In the genomic region with DNA sequence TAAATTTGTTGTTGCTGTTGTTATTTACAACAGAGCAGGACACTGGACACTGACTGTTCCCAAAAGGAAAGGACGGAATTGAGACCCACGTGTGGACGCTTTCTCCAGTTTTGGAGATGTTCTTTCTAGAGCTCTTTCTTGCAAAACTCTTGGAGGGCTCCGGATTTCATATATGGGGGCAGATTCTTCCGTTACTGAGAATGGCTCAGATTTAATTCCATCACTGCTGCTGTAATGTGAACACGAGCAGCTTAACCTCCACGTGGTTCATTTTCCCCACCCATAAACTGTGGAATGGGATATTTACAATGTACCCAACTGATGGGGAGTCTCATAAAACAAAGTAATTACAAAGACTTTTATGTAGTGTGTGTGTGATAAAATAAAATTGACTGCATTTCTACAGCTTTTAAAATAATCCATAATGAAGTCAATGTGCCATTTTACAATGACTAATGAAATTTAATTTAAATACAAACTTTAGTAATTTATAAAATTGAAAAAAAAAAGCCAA, we compare ENCODE assay signal across 19 cellular contexts. TPM values are rescaled to one million over a fixed set of nuclear protein-coding genes. Genes with fewer than 3 reads are reported as not detected.
A peak's percentile ranks its signal among the peaks of the same experiment; 100 is the strongest.
DNase-seq lines count a peak whose midpoint lies in the region; ATAC-seq, FAIRE-seq and TF ChIP-seq lines count a peak whose summit lies in the region.
"Had no signal": no experiment of that assay in that cellular context is flagged by ENCODE, and none has a peak within 500 bp of the region (broad histone marks: within the 10 kb centered on the region; RNA-seq: fewer than 3 reads in every experiment).

No MANE protein-coding gene starts in this region.

- WGBS in prostate gland, result 44% methylated on average over 7 of the region's 7 CpGs

- H3K9me3 ChIP-seq in HEK293 (ENCODE audit: control insufficient read depth, insufficient read depth, low read depth, low read length) (no peaks in the 10 kb centered on the region), prostate gland (no peaks in the 10 kb centered on the region), T-helper 17 cell (ENCODE audit: control insufficient read depth, low read length, poor library complexity, severe bottlenecking) (no peaks in the 10 kb centered on the region)

- H3K36me3 ChIP-seq in HEK293 (ENCODE audit: control insufficient read depth in 2 of 2, insufficient read depth in 1 of 2, low read length in 2 of 2) (no peaks in the 10 kb centered on the region), prostate gland (no peaks in the 10 kb centered on the region)

- peaks cover 19% of the 10 kb centered on the region for H3K36me3 Mint-ChIP-seq in nephron progenitor cell (ENCODE audit: low read depth)
- H3K36me3 Mint-ChIP-seq in T-helper 17 cell (ENCODE audit: low read depth), result peaks cover 3% of the 10 kb centered on the region

- peaks cover 4% of the 10 kb centered on the region for H3K27me3 Mint-ChIP-seq in nephron progenitor cell (ENCODE audit: low read depth, poor library complexity)
- peaks cover 61% of the 10 kb centered on the region for H3K27me3 Mint-ChIP-seq in T-helper 17 cell

- intact Hi-C loops in prostate gland (cut with DNase I), result no loop called here

- ATAC-seq in T-helper 17 cell (no peak), HG03045 (IDR thresholded peaks at IDR 0.05; ENCODE audit: unreplicated experiment) (no peak)

- no peak for TF ChIP-seq CTCF in HEK293 (tag by site-specific recombination; IDR thresholded peaks at IDR 0.05)
- no peak for TF ChIP-seq CTCF in VCaP (conservative IDR thresholded peaks at IDR 0.05)
- TF ChIP-seq CTCF in nephron progenitor cell (IDR thresholded peaks at IDR 0.05), result no peak
- no peak for TF ChIP-seq CTCF in prostate gland (IDR thresholded peaks at IDR 0.05)

- H3K27me3 ChIP-seq in prostate gland (replicated peaks; ENCODE audit: insufficient read depth), result no peaks in the 10 kb centered on the region

- H3K4me1 ChIP-seq in HEK293 (ENCODE audit: control insufficient read depth, insufficient read depth, low read length), result peaks cover 3% of the 10 kb centered on the region; the same call in 1 of the 2 replicates
- H3K4me1 ChIP-seq in prostate gland (replicated peaks), result no peaks in the 10 kb centered on the region

- no peak overlapping the region for H3K4me3 ChIP-seq in HEK293 (ENCODE audit: low read depth, low read length)
- H3K4me3 ChIP-seq in prostate gland, result no peak overlapping the region

- peak overlapping the region; percentile 23 for H3K4me3 Mint-ChIP-seq in nephron progenitor cell
- H3K4me3 Mint-ChIP-seq in T-helper 17 cell, result no peak overlapping the region
- H3K4me3 Mint-ChIP-seq: B cell; CD4-positive, alpha-beta T cell; HFFc6 had no signal

- FAIRE-seq in endometrium (lab: Jason Lieb, UNC), result peak; percentile 66
- FAIRE-seq: A204.1, G401.6, GM19239 had no signal

- POLR2A ChIA-PET in HEK293 (lab: Yijun Ruan, JAX), result no interaction called here

- H3K4me1 Mint-ChIP-seq in nephron progenitor cell (peaks cover 65% of the 10 kb centered on the region), T-helper 17 cell (no peaks in the 10 kb centered on the region)
- H3K4me1 Mint-ChIP-seq: B cell had no signal

- DNase-seq in nephron progenitor cell, result no peak
- no peak for DNase-seq in prostate gland (ENCODE audit: low spot score)
- DNase-seq in T-helper 17 cell, result no peak
- no peak for DNase-seq in COR-L47 (lab: John Stamatoyannopoulos, UW)
- DNase-seq: C1 segment of cervical spinal cord; CD4-positive, alpha-beta T cell; DMS79; H7; HFFc6; IMR-90; KG1 had no signal

- TF ChIP-seq POLR2A in prostate gland (IDR thresholded peaks at IDR 0.05), result no peak

- H3K27ac ChIP-seq in HEK293 (ENCODE audit: extremely low read depth, low read depth, low read length), result no peak overlapping the region
- peak overlapping the region; percentile 90 for H3K27ac ChIP-seq in VCaP
- no peak overlapping the region for H3K27ac ChIP-seq in prostate gland

- CTCF ChIA-PET in HEK293 (lab: Yijun Ruan, JAX), result interaction anchor here (0.6 to 1.6 kb wide), 3 partner anchors 10 to 174 kb away, joined by 3 to 6 read pairs (median 3); no protein-coding TSS in a partner anchor

- H3K27ac Mint-ChIP-seq in nephron progenitor cell, result peak overlapping the region; percentile 52
- no peak overlapping the region for H3K27ac Mint-ChIP-seq in T-helper 17 cell
- H3K27ac Mint-ChIP-seq: B cell; CD4-positive, alpha-beta T cell; HFFc6 had no signal

- peaks cover 29% of the 10 kb centered on the region for H3K9me3 Mint-ChIP-seq in nephron progenitor cell
- H3K9me3 Mint-ChIP-seq: CD4-positive, alpha-beta T cell; HFFc6 had no signal

TF ChIP-seq in HEK293, 187 proteins besides CTCF, POLR2A, EP300 and RAD21 (continues in another document):
- TF ChIP-seq, protein P1, sequence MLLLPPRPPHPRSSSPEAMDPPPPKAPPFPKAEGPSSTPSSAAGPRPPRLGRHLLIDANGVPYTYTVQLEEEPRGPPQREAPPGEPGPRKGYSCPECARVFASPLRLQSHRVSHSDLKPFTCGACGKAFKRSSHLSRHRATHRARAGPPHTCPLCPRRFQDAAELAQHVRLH (tag by site-specific recombination; IDR thresholded peaks at IDR 0.05), result peak; percentile 85
- TF ChIP-seq FEZF1 (tag by site-specific recombination; IDR thresholded peaks at IDR 0.05), result peak; percentile 87
- TF ChIP-seq RBAK (tag by site-specific recombination; IDR thresholded peaks at IDR 0.05), result no peak
- no peak for TF ChIP-seq ZNF747 (tag by site-specific recombination; IDR thresholded peaks at IDR 0.05)
- TF ChIP-seq ZNF202 (tag by site-specific recombination; IDR thresholded peaks at IDR 0.05; ENCODE audit: borderline replicate concordance), result no peak
- TF ChIP-seq ZNF10 (tag by site-specific recombination; IDR thresholded peaks at IDR 0.05), result 0 out of 2 replicates have a peak, but pooled peaks have one; percentile 39
- TF ChIP-seq, protein P2, sequence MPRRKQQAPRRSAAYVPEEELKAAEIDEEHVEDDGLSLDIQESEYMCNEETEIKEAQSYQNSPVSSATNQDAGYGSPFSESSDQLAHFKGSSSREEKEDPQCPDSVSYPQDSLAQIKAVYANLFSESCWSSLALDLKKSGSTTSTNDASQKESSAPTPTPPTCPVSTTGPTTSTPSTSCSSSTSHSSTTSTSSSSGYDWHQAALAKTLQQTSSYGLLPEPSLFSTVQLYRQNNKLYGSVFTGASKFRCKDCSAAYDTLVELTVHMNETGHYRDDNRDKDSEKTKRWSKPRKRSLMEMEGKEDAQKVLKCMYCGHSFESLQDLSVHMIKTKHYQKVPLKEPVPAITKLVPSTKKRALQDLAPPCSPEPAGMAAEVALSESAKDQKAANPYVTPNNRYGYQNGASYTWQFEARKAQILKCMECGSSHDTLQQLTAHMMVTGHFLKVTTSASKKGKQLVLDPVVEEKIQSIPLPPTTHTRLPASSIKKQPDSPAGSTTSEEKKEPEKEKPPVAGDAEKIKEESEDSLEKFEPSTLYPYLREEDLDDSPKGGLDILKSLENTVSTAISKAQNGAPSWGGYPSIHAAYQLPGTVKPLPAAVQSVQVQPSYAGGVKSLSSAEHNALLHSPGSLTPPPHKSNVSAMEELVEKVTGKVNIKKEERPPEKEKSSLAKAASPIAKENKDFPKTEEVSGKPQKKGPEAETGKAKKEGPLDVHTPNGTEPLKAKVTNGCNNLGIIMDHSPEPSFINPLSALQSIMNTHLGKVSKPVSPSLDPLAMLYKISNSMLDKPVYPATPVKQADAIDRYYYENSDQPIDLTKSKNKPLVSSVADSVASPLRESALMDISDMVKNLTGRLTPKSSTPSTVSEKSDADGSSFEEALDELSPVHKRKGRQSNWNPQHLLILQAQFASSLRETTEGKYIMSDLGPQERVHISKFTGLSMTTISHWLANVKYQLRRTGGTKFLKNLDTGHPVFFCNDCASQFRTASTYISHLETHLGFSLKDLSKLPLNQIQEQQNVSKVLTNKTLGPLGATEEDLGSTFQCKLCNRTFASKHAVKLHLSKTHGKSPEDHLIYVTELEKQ (tag by site-specific recombination; IDR thresholded peaks at IDR 0.05; ENCODE audit: borderline replicate concordance), result 0 out of 2 replicates have a peak, but pooled peaks have one; percentile 31
- TF ChIP-seq MZF1 (tag by site-specific recombination; IDR thresholded peaks at IDR 0.05; ENCODE audit: borderline replicate concordance), result peak; percentile 100
- 0 out of 2 replicates have a peak, but pooled peaks have one; percentile 45 for TF ChIP-seq ZNF24 (tag by site-specific recombination; IDR thresholded peaks at IDR 0.05)
- TF ChIP-seq ZNF629 (tag by site-specific recombination; IDR thresholded peaks at IDR 0.05), result no peak
- peak; percentile 84 for TF ChIP-seq BCL11B (tag by site-specific recombination; IDR thresholded peaks at IDR 0.05; ENCODE audit: low read depth)
- peak; percentile 72 for TF ChIP-seq IKZF3 (tag by site-specific recombination; IDR thresholded peaks at IDR 0.05)
- no peak for TF ChIP-seq ZNF670 (tag by site-specific recombination; IDR thresholded peaks at IDR 0.05; ENCODE audit: low read depth)
- no peak for TF ChIP-seq ZNF350 (tag by site-specific recombination; IDR thresholded peaks at IDR 0.05)
- TF ChIP-seq ZNF18 (tag by site-specific recombination; IDR thresholded peaks at IDR 0.05), result peak; percentile 41; the same call in 1 of the 2 replicates
- peak; percentile 62; the same call in 1 of the 2 replicates for TF ChIP-seq OVOL3 (tag by site-specific recombination; IDR thresholded peaks at IDR 0.05)

RNA-seq across cellular contexts. Expression of gene MSRB2, which starts 15.1 kb away (rescaled TPM):
- 10 to 100 TPM; 21.2 to 24.5 TPM for total RNA-seq in prostate gland
- 1 to 10 TPM; 1.1 to 6.2 TPM for total RNA-seq in T-helper 17 cell
